1 cellular context compared by ENCODE assay signal in the genomic region with DNA sequence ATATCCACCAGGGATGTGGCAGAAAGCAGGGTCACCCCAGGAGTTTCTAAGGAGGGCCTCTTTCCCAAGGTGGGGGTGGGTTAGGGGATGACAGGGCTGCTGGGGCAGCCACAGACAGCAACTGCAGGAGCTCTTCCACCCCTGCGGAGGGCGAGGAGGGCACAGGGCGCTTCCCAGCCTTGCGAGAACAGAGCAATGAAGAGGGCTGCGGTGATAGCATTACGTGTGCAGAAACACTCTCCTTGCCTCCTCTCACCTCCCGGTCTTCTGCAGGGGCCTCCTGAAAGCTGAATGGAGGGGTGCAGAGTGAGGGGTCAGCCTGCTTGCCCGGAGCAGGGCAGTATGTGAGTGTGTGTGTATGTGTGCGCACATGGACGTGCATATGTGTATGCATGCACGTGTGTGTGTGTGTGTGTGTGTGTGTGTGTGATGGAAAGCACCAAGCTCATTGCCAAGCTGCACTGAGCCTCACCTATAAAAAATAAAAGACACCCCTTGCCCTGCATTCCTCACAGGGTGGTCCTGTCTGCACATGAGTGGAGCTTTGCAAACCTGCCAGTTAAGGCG.
TF ChIP-seq lines count a peak whose summit lies in the region.

No MANE protein-coding gene starts in this region.

TF ChIP-seq in GM23338, 12 proteins besides CTCF, POLR2A, EP300 and RAD21 (continued from another document):
- TF ChIP-seq, protein P1, sequence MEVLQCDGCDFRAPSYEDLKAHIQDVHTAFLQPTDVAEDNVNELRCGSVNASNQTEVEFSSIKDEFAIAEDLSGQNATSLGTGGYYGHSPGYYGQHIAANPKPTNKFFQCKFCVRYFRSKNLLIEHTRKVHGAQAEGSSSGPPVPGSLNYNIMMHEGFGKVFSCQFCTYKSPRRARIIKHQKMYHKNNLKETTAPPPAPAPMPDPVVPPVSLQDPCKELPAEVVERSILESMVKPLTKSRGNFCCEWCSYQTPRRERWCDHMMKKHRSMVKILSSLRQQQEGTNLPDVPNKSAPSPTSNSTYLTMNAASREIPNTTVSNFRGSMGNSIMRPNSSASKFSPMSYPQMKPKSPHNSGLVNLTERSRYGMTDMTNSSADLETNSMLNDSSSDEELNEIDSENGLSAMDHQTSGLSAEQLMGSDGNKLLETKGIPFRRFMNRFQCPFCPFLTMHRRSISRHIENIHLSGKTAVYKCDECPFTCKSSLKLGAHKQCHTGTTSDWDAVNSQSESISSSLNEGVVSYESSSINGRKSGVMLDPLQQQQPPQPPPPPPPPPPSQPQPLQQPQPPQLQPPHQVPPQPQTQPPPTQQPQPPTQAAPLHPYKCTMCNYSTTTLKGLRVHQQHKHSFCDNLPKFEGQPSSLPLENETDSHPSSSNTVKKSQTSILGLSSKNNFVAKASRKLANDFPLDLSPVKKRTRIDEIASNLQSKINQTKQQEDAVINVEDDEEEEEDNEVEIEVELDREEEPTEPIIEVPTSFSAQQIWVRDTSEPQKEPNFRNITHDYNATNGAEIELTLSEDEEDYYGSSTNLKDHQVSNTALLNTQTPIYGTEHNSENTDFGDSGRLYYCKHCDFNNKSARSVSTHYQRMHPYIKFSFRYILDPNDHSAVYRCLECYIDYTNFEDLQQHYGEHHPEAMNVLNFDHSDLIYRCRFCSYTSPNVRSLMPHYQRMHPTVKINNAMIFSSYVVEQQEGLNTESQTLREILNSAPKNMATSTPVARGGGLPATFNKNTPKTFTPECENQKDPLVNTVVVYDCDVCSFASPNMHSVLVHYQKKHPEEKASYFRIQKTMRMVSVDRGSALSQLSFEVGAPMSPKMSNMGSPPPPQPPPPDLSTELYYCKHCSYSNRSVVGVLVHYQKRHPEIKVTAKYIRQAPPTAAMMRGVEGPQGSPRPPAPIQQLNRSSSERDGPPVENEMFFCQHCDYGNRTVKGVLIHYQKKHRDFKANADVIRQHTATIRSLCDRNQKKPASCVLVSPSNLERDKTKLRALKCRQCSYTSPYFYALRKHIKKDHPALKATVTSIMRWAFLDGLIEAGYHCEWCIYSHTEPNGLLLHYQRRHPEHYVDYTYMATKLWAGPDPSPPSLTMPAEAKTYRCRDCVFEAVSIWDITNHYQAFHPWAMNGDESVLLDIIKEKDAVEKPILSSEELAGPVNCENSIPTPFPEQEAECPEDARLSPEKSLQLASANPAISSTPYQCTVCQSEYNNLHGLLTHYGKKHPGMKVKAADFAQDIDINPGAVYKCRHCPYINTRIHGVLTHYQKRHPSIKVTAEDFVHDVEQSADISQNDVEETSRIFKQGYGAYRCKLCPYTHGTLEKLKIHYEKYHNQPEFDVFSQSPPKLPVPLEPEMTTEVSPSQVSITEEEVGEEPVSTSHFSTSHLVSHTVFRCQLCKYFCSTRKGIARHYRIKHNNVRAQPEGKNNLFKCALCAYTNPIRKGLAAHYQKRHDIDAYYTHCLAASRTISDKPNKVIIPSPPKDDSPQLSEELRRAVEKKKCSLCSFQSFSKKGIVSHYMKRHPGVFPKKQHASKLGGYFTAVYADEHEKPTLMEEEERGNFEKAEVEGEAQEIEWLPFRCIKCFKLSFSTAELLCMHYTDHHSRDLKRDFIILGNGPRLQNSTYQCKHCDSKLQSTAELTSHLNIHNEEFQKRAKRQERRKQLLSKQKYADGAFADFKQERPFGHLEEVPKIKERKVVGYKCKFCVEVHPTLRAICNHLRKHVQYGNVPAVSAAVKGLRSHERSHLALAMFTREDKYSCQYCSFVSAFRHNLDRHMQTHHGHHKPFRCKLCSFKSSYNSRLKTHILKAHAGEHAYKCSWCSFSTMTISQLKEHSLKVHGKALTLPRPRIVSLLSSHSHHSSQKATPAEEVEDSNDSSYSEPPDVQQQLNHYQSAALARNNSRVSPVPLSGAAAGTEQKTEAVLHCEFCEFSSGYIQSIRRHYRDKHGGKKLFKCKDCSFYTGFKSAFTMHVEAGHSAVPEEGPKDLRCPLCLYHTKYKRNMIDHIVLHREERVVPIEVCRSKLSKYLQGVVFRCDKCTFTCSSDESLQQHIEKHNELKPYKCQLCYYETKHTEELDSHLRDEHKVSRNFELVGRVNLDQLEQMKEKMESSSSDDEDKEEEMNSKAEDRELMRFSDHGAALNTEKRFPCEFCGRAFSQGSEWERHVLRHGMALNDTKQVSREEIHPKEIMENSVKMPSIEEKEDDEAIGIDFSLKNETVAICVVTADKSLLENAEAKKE (CRISPR knock-in tag; IDR thresholded peaks at IDR 0.05) = no peak
- TF ChIP-seq ZNF331 (CRISPR knock-in tag; IDR thresholded peaks at IDR 0.05; ENCODE audit: low read depth) (no peak), NANOG (IDR thresholded peaks at IDR 0.05; ENCODE audit: borderline replicate concordance) (no peak), EZH2phosphoT487 (IDR thresholded peaks at IDR 0.05; ENCODE audit: unreplicated experiment) (no peak), STAT1 (IDR thresholded peaks at IDR 0.05; ENCODE audit: unreplicated experiment) (no peak), ZNF114 (CRISPR knock-in tag; IDR thresholded peaks at IDR 0.05) (no peak), EZH2 (IDR thresholded peaks at IDR 0.05; ENCODE audit: low read depth, unreplicated experiment) (no peak)
- TF ChIP-seq, protein P2, sequence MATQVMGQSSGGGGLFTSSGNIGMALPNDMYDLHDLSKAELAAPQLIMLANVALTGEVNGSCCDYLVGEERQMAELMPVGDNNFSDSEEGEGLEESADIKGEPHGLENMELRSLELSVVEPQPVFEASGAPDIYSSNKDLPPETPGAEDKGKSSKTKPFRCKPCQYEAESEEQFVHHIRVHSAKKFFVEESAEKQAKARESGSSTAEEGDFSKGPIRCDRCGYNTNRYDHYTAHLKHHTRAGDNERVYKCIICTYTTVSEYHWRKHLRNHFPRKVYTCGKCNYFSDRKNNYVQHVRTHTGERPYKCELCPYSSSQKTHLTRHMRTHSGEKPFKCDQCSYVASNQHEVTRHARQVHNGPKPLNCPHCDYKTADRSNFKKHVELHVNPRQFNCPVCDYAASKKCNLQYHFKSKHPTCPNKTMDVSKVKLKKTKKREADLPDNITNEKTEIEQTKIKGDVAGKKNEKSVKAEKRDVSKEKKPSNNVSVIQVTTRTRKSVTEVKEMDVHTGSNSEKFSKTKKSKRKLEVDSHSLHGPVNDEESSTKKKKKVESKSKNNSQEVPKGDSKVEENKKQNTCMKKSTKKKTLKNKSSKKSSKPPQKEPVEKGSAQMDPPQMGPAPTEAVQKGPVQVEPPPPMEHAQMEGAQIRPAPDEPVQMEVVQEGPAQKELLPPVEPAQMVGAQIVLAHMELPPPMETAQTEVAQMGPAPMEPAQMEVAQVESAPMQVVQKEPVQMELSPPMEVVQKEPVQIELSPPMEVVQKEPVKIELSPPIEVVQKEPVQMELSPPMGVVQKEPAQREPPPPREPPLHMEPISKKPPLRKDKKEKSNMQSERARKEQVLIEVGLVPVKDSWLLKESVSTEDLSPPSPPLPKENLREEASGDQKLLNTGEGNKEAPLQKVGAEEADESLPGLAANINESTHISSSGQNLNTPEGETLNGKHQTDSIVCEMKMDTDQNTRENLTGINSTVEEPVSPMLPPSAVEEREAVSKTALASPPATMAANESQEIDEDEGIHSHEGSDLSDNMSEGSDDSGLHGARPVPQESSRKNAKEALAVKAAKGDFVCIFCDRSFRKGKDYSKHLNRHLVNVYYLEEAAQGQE (IDR thresholded peaks at IDR 0.05; ENCODE audit: unreplicated experiment) = no peak
- TF ChIP-seq, protein P3, sequence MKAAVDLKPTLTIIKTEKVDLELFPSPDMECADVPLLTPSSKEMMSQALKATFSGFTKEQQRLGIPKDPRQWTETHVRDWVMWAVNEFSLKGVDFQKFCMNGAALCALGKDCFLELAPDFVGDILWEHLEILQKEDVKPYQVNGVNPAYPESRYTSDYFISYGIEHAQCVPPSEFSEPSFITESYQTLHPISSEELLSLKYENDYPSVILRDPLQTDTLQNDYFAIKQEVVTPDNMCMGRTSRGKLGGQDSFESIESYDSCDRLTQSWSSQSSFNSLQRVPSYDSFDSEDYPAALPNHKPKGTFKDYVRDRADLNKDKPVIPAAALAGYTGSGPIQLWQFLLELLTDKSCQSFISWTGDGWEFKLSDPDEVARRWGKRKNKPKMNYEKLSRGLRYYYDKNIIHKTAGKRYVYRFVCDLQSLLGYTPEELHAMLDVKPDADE (IDR thresholded peaks at IDR 0.05) = no peak
